In the genomic region with DNA sequence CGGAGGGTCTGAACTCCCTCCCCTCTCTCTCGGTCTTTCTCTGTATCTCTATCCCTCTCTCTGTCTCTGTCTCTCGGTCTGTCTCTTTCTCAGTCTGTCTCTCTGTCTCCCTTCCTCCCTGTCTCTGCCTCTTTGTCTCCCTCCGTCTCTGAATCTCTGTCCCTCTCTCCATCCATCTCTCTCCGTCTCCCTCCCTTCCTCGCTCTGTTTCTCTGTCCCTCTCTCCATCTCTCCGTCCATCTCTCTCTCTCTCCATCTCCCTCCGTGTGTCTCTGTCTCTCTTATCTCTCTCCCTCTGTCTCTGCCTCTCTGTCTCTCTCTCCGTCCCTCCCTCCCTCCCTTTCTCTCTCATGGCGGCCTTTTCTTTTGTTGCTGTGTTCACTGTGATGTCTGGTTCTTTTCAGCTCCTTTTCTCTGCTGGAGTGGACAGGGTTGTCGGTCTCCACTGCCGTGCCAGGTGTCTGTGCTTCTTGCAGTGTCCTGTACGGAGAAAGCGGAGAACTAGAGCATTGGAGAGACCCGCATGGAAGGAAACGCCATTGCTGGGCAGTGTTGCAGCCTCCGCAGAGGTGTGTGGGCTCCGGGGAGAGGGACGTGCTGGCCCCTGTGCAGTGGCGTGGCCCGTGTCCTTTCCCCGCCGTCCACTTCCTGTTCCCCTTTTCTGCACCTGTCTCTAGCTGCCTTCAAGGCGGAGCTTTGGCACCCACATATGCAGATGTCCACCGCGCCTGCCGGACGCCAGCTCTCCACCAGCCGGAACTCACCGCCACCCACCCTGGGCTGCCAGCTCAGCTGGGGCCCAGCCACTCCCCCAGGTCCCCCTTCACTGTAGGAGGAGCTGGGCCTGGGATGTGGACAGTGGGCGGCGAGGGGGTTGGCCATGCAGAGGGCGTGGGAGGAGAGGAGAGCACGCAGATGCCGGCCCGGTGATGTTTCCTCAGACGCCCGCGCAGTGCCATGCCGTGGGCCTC, we compare ENCODE assay signal across 8 cellular contexts.
A peak's percentile ranks its signal among the peaks of the same experiment; 100 is the strongest.
DNase-seq lines count a peak whose midpoint lies in the region; ATAC-seq and TF ChIP-seq lines count a peak whose summit lies in the region.

No MANE protein-coding gene starts in this region.

- peak; percentile 4 for DNase-seq in activated CD4-positive, alpha-beta T cell treated with anti-CD3 and anti-CD28 coated beads for 36 hours
- no peak for DNase-seq in activated CD4-positive, alpha-beta T cell treated with anti-CD3 and anti-CD28 coated beads for 48 hours
- no peak for DNase-seq in esophagus muscularis mucosa (ENCODE audit: extremely low spot score)
- peak; percentile 15 for DNase-seq in stimulated activated CD8-positive, alpha-beta memory T cell treated with anti-CD3 and anti-CD28 coated beads, Interleukin-4, amount 100 ng/mL, for 48 hours
- no peak for DNase-seq in foreskin fibroblast
- no peak for DNase-seq in iPS-NIHi7 (ENCODE audit: extremely low spot score)
- no peak for DNase-seq in activated CD4-positive, alpha-beta T cell treated with anti-CD3 and anti-CD28 coated beads, Interleukin-2, amount 50 U/mL, for 4 hours

- ATAC-seq in activated CD4-positive, alpha-beta T cell treated with anti-CD3 and anti-CD28 coated beads for 36 hours = no peak
- ATAC-seq in HG03108 (IDR thresholded peaks at IDR 0.05; ENCODE audit: unreplicated experiment) = peak; percentile 50

- intact Hi-C loops in activated CD4-positive, alpha-beta T cell treated with anti-CD3 and anti-CD28 coated beads for 36 hours (cut with DNase I, micrococcal nuclease) = no loop called here
- intact Hi-C loops in esophagus muscularis mucosa (cut with DNase I) = loop anchor here (5.0 kb wide), 1 partner anchor 112 kb away; a partner anchor contains a TSS

- peaks cover 30 to 39% (median 32%) of the 10 kb centered on the region in 4 donors for H3K4me1 ChIP-seq in esophagus muscularis mucosa

- POLR2A ChIA-PET in activated CD4-positive, alpha-beta T cell treated with anti-CD3 and anti-CD28 coated beads for 36 hours (lab: Charles Lee) = interaction anchor here (0.5 to 2.8 kb wide), 2 partner anchors 15 to 113 kb away, joined by 3 to 14 read pairs; a partner anchor contains a TSS

- peaks cover 49% of the 10 kb centered on the region for H3K36me3 Mint-ChIP-seq in activated CD4-positive, alpha-beta T cell treated with anti-CD3 and anti-CD28 coated beads for 36 hours (ENCODE audit: low read depth)

- H3K27me3 Mint-ChIP-seq in activated CD4-positive, alpha-beta T cell treated with anti-CD3 and anti-CD28 coated beads for 36 hours = no peaks in the 10 kb centered on the region

- WGBS in esophagus muscularis mucosa = 83% methylated on average over 34 of the region's 40 CpGs

- CTCF ChIA-PET in activated CD4-positive, alpha-beta T cell treated with anti-CD3 and anti-CD28 coated beads for 36 hours (lab: Charles Lee) = interaction anchor here (0.6 to 2.1 kb wide), 5 partner anchors 8 to 130 kb away, joined by 3 to 5 read pairs (median 3); no protein-coding TSS in a partner anchor

- no peak for TF ChIP-seq EP300 in esophagus muscularis mucosa (IDR thresholded peaks at IDR 0.05)

- peaks cover 9 to 48% (median 32%) of the 10 kb centered on the region in 4 donors for H3K36me3 ChIP-seq in esophagus muscularis mucosa

- H3K27ac Mint-ChIP-seq in activated CD4-positive, alpha-beta T cell treated with anti-CD3 and anti-CD28 coated beads for 36 hours = peak overlapping the region; percentile 88

- peak overlapping the region; percentile 44 to 55 (median 50) for H3K4me3 ChIP-seq in esophagus muscularis mucosa
- H3K4me3 ChIP-seq in foreskin fibroblast (ENCODE audit: low read depth in 1 of 2, low read length in 2 of 2) = no peak overlapping the region

- H3K27ac ChIP-seq in esophagus muscularis mucosa (replicated peaks in 1 of 4) = peak overlapping the region; percentile 84 to 91 (median 86)

- no peaks in the 10 kb centered on the region for H3K9me3 Mint-ChIP-seq in activated CD4-positive, alpha-beta T cell treated with anti-CD3 and anti-CD28 coated beads for 36 hours (ENCODE audit: low read depth)

- no peaks in the 10 kb centered on the region for H3K27me3 ChIP-seq in esophagus muscularis mucosa

- peak overlapping the region; percentile 60 for H3K4me3 Mint-ChIP-seq in activated CD4-positive, alpha-beta T cell treated with anti-CD3 and anti-CD28 coated beads for 36 hours

- TF ChIP-seq POLR2A in esophagus muscularis mucosa (IDR thresholded peaks at IDR 0.05; ENCODE audit: low read depth) = no peak

- no peaks in the 10 kb centered on the region for H3K9me3 ChIP-seq in esophagus muscularis mucosa

- peaks cover 47% of the 10 kb centered on the region for H3K4me1 Mint-ChIP-seq in activated CD4-positive, alpha-beta T cell treated with anti-CD3 and anti-CD28 coated beads for 36 hours

- TF ChIP-seq CTCF in esophagus muscularis mucosa (IDR thresholded peaks at IDR 0.05) = no peak
- TF ChIP-seq CTCF in foreskin fibroblast (IDR thresholded peaks at IDR 0.05; ENCODE audit: low read depth, low read length) = no peak

Comparison
In these comparisons a context has a peak if more than half of its experiments do, and no peak if none do; other contexts are left out.
1. DNase-seq: peak in activated CD4-positive, alpha-beta T cell treated with anti-CD3 and anti-CD28 coated beads for 36 hours (single experiment) and stimulated activated CD8-positive, alpha-beta memory T cell treated with anti-CD3 and anti-CD28 coated beads, Interleukin-4, amount 100 ng/mL, for 48 hours (single experiment); none in activated CD4-positive, alpha-beta T cell treated with anti-CD3 and anti-CD28 coated beads for 48 hours (single experiment), esophagus muscularis mucosa (single experiment), foreskin fibroblast (0 of 2), iPS-NIHi7 (single experiment) and activated CD4-positive, alpha-beta T cell treated with anti-CD3 and anti-CD28 coated beads, Interleukin-2, amount 50 U/mL, for 4 hours (0 of 2).
2. H3K4me3 ChIP-seq: peak in esophagus muscularis mucosa (4 of 4); none in foreskin fibroblast (0 of 2).